In the genomic region with DNA sequence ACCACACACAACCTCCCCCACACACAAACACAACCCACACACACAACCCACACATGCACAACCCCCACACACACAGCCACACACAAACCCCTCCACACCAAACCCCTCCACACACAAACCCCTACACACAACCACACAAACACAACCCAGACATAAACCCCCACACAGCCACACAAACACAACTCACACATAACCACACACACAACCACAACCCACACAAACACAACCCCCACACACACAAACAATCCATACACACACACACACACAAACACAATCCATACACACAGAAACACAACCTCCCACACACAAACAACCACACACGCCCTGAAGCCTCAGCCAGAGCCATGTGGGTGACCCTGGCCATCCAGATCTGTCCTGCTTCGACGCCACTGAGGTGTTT, we compare ENCODE assay signal across 1 cellular context.
TF ChIP-seq lines count a peak whose summit lies in the region.

No MANE protein-coding gene starts in this region.

TF ChIP-seq in WTC11, 78 proteins besides CTCF, POLR2A, EP300 and RAD21 (continued from another document):
- TF ChIP-seq, protein P1, sequence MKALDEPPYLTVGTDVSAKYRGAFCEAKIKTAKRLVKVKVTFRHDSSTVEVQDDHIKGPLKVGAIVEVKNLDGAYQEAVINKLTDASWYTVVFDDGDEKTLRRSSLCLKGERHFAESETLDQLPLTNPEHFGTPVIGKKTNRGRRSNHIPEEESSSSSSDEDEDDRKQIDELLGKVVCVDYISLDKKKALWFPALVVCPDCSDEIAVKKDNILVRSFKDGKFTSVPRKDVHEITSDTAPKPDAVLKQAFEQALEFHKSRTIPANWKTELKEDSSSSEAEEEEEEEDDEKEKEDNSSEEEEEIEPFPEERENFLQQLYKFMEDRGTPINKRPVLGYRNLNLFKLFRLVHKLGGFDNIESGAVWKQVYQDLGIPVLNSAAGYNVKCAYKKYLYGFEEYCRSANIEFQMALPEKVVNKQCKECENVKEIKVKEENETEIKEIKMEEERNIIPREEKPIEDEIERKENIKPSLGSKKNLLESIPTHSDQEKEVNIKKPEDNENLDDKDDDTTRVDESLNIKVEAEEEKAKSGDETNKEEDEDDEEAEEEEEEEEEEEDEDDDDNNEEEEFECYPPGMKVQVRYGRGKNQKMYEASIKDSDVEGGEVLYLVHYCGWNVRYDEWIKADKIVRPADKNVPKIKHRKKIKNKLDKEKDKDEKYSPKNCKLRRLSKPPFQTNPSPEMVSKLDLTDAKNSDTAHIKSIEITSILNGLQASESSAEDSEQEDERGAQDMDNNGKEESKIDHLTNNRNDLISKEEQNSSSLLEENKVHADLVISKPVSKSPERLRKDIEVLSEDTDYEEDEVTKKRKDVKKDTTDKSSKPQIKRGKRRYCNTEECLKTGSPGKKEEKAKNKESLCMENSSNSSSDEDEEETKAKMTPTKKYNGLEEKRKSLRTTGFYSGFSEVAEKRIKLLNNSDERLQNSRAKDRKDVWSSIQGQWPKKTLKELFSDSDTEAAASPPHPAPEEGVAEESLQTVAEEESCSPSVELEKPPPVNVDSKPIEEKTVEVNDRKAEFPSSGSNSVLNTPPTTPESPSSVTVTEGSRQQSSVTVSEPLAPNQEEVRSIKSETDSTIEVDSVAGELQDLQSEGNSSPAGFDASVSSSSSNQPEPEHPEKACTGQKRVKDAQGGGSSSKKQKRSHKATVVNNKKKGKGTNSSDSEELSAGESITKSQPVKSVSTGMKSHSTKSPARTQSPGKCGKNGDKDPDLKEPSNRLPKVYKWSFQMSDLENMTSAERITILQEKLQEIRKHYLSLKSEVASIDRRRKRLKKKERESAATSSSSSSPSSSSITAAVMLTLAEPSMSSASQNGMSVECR (CRISPR knock-in tag; IDR thresholded peaks at IDR 0.05; ENCODE audit: borderline replicate concordance), result no peak
